In genomic region chr3:30356901-30357753, GRCh38 we compare ENCODE assay signal across 11 cellular contexts.
DNase-seq lines count a peak whose midpoint lies in the region; ATAC-seq and TF ChIP-seq lines count a peak whose summit lies in the region.
"Had no signal": no experiment of that assay in that cellular context is flagged by ENCODE, and none has a peak within 500 bp of the region (broad histone marks: within the 10 kb centered on the region; RNA-seq: fewer than 3 reads in every experiment).

No MANE protein-coding gene starts in this region.

- POLR2A ChIA-PET in Panc1 (lab: Charles Lee), result interaction anchor here (0.7 kb wide), 1 partner anchor 98 kb away, joined by 4 read pairs; no protein-coding TSS in a partner anchor

- H3K4me3 ChIP-seq in HAP-1, result no peak overlapping the region
- no peak overlapping the region for H3K4me3 ChIP-seq in Panc1 (ENCODE audit: low read depth in 2 of 2, low read length in 2 of 2)
- no peak overlapping the region for H3K4me3 ChIP-seq in skin epidermis

- DNase-seq in HAP-1 (ENCODE audit: low spot score in 2 of 2) (peak; percentile 74 to 92), Panc1 (ENCODE audit: low read depth, low spot score) (no peak), dermis blood vessel endothelial cell (peak; percentile 56), GDM1 (lab: John Stamatoyannopoulos, UW) (no peak)
- DNase-seq: CD8-positive, alpha-beta T cell; NCI-H526 treated with DMSO at 0.1 percent for 48 hours; nucleus accumbens had no signal

- H3K27ac ChIP-seq in Panc1 (ENCODE audit: low read length) (peak overlapping the region; percentile 69), skin epidermis (peak overlapping the region in 12 of 21 experiments; percentile 4 to 64 (median 32))
- H3K27ac ChIP-seq: HL-60 had no signal

- CTCF ChIA-PET in Panc1 (lab: Charles Lee), result no interaction called here

- peaks cover 49% of the 10 kb centered on the region for H3K4me1 ChIP-seq in HAP-1
- peaks cover 4% of the 10 kb centered on the region for H3K4me1 ChIP-seq in Panc1 (ENCODE audit: control insufficient read depth, insufficient read depth, low read length)

- TF ChIP-seq CTCF in Panc1 (IDR thresholded peaks at IDR 0.05), result no peak

- no peaks in the 10 kb centered on the region for H3K9me3 ChIP-seq in HAP-1
- no peaks in the 10 kb centered on the region for H3K9me3 ChIP-seq in Panc1 (ENCODE audit: control insufficient read depth, insufficient read depth, low read depth, low read length)

- intact Hi-C loops in Panc1 (cut with micrococcal nuclease; ENCODE audit: unreplicated experiment), result no loop called here

- no TSS peak for BruUV-seq in Panc1 (replicated peaks; lab: Mats Ljungman, UMichigan)

- no peaks in the 10 kb centered on the region for H3K36me3 ChIP-seq in HAP-1 (replicated peaks)
- H3K36me3 ChIP-seq in Panc1 (ENCODE audit: control insufficient read depth, insufficient read depth, low read length), result no peaks in the 10 kb centered on the region

- H3K27me3 ChIP-seq in HAP-1 (ENCODE audit: low read depth) (no peaks in the 10 kb centered on the region), Panc1 (ENCODE audit: control insufficient read depth, insufficient read depth, low read length) (no peaks in the 10 kb centered on the region)

- peak; percentile 74 for ATAC-seq in Panc1
- ATAC-seq in GM19467 (IDR thresholded peaks at IDR 0.05; ENCODE audit: unreplicated experiment), result no peak
- no peak for ATAC-seq in GM21447 (IDR thresholded peaks at IDR 0.05; ENCODE audit: unreplicated experiment)
- ATAC-seq: CD8-positive, alpha-beta T cell had no signal

- in situ Hi-C loops in HAP-1 (cut with MboI; ENCODE audit: low sequenced_read_pairs) (no loop called here), Panc1 (cut with HindIII; ENCODE audit: low pct_unique_long_range_greater_than_20kb, low sequenced_read_pairs) (no loop called here)

Comparison
In these comparisons a context has a peak if more than half of its experiments do, and no peak if none do; other contexts are left out.
1. DNase-seq: peak in HAP-1 (2 of 2) and dermis blood vessel endothelial cell (single experiment); none in Panc1 (single experiment) and GDM1 (single experiment).